1 cellular context compared by ENCODE assay signal in genomic region chr19:1863638-1864479, GRCh38.
TF ChIP-seq lines count a peak whose summit lies in the region.

No MANE protein-coding gene starts in this region.

TF ChIP-seq in K562, 482 proteins besides CTCF, POLR2A, EP300 and RAD21 (continued from another document and continues in another):
- TF ChIP-seq RREB1 (CRISPR knock-in tag; IDR thresholded peaks at IDR 0.05) (no peak), DEAF1 (CRISPR knock-in tag; IDR thresholded peaks at IDR 0.05) (0 out of 2 replicates have a peak, but pooled peaks have one; percentile 16), ATF1 (CRISPR knock-in tag; IDR thresholded peaks at IDR 0.05) (no peak), ATF1 (tag; IDR thresholded peaks at IDR 0.05) (peak; percentile 44), ZNF57 (CRISPR knock-in tag; IDR thresholded peaks at IDR 0.05) (no peak), TSC22D4 (tag; IDR thresholded peaks at IDR 0.05) (no peak), YY1 (IDR thresholded peaks at IDR 0.05; ENCODE audit: borderline replicate concordance in 1 of 3, control insufficient read depth in 1 of 3, extremely low read depth in 1 of 3, insufficient read depth in 3 of 3, insufficient read length in 1 of 3, insufficient replicate concordance in 2 of 3, low read depth in 1 of 3, low read length in 2 of 3) (peak in 2 of 3 experiments; percentile 61 to 62), EGR1 (conservative IDR thresholded peaks at IDR 0.05) (peak; percentile 80), MAFF (IDR thresholded peaks at IDR 0.05; ENCODE audit: low read length) (no peak), SUPT5H (IDR thresholded peaks at IDR 0.05) (peak; percentile 53), MXI1 (IDR thresholded peaks at IDR 0.05; ENCODE audit: low read depth, low read length) (peak; percentile 99), MAX (CRISPR knock-in tag; IDR thresholded peaks at IDR 0.05) (peak; percentile 99), ZBTB9 (CRISPR knock-in tag; IDR thresholded peaks at IDR 0.05) (no peak), RBM34 (IDR thresholded peaks at IDR 0.05; ENCODE audit: borderline replicate concordance, insufficient read depth, low read length) (no peak), FOXP1 (CRISPR knock-in tag; IDR thresholded peaks at IDR 0.05) (no peak; the same call in 1 of the 2 replicates), CXXC5 (CRISPR knock-in tag; IDR thresholded peaks at IDR 0.05) (peak; percentile 56), SAP30 (IDR thresholded peaks at IDR 0.05; ENCODE audit: borderline replicate concordance, insufficient read depth, low read depth, low read length, poor library complexity, severe bottlenecking) (peak; percentile 99), FOSL1 (tag; conservative IDR thresholded peaks at IDR 0.05) (peak; percentile 14; the same call in 1 of the 2 replicates), COPS2 (conservative IDR thresholded peaks at IDR 0.05) (no peak), VEZF1 (CRISPR knock-in tag; IDR thresholded peaks at IDR 0.05) (peak; percentile 74), NFRKB (IDR thresholded peaks at IDR 0.05; ENCODE audit: low read depth) (peak; percentile 70; the same call in 1 of the 2 replicates), ZNF830 (CRISPR knock-in tag; IDR thresholded peaks at IDR 0.05) (no peak), NFIX (CRISPR knock-in tag; IDR thresholded peaks at IDR 0.05; ENCODE audit: low read depth) (no peak), CREB1 (IDR thresholded peaks at IDR 0.05) (peak; percentile 51), CREB1 (CRISPR knock-in tag; IDR thresholded peaks at IDR 0.05) (0 out of 2 replicates have a peak, but pooled peaks have one; percentile 27), SP1 (CRISPR knock-in tag; IDR thresholded peaks at IDR 0.05) (peak; percentile 78), OTX1 (CRISPR knock-in tag; IDR thresholded peaks at IDR 0.05) (0 out of 2 replicates have a peak, but pooled peaks have one; percentile 56), ELF1 (tag; IDR thresholded peaks at IDR 0.05) (peak; percentile 91), MLLT1 (IDR thresholded peaks at IDR 0.05) (peak in 1 of 2 experiments; percentile 66; a peak in 2 of 4 replicates), GABPA (tag; conservative IDR thresholded peaks at IDR 0.05; ENCODE audit: low read depth) (peak; percentile 78), ARID4B (CRISPR knock-in tag; IDR thresholded peaks at IDR 0.05) (peak; percentile 99), KLF13 (tag; IDR thresholded peaks at IDR 0.05; ENCODE audit: borderline replicate concordance, low read depth) (peak; percentile 99), ETS1 (conservative IDR thresholded peaks at IDR 0.05; ENCODE audit: control insufficient read depth, low read depth, low read length) (peak; percentile 87), ARID1B (IDR thresholded peaks at IDR 0.05) (peak; percentile 35; the same call in 1 of the 2 replicates), ZNF766 (CRISPR knock-in tag; conservative IDR thresholded peaks at IDR 0.05) (peak; percentile 82; the same call in 1 of the 2 replicates), NR2C2 (CRISPR knock-in tag; IDR thresholded peaks at IDR 0.05) (no peak; the same call in 1 of the 2 replicates), NR2C2 (tag; IDR thresholded peaks at IDR 0.05) (peak; percentile 88), BCLAF1 (IDR thresholded peaks at IDR 0.05; ENCODE audit: borderline replicate concordance in 1 of 2, control insufficient read depth in 1 of 2, low read depth in 2 of 2, low read length in 1 of 2) (0 out of 4 replicates have a peak, but pooled peaks of 1 of the 2 experiments have one; percentile 26), RB1 (IDR thresholded peaks at IDR 0.05; ENCODE audit: low read depth) (peak; percentile 79), NRF1 (conservative IDR thresholded peaks at IDR 0.05 in 1 of 2, IDR thresholded peaks at IDR 0.05 in 1 of 2) (peak in 1 of 2 experiments; percentile 51; a peak in 2 of 4 replicates)
